ENCODE assay signal across 17 cellular contexts in genomic region chr15:68421798-68422402, GRCh38. TPM values are rescaled to one million over a fixed set of nuclear protein-coding genes. Genes with fewer than 3 reads are reported as not detected.
DNase-seq lines count a peak whose midpoint lies in the region; ATAC-seq and TF ChIP-seq lines count a peak whose summit lies in the region.
"Had no signal": no experiment of that assay in that cellular context is flagged by ENCODE, and none has a peak within 500 bp of the region (broad histone marks: within the 10 kb centered on the region; RNA-seq: fewer than 3 reads in every experiment).

No MANE protein-coding gene starts in this region.

- ATAC-seq in GM23338 = peak; percentile 17; the same call in 1 of the 3 replicates
- ATAC-seq: WTC11 had no signal

- H3F3A ChIP-seq in GM23338 (replicated peaks; ENCODE audit: low read depth) = no peaks in the 10 kb centered on the region

- H3K27ac ChIP-seq in GM23338 (ENCODE audit: low read depth) (no peak overlapping the region), uterus (peak overlapping the region; percentile 89 to 95)

- no peaks in the 10 kb centered on the region for H3K9me3 Mint-ChIP-seq in GM23338
- H3K9me3 Mint-ChIP-seq in HFFc6 = no peaks in the 10 kb centered on the region
- H3K9me3 Mint-ChIP-seq: activated naive CD4-positive, alpha-beta T cell treated with anti-CD3 and anti-CD28 coated beads, Interleukin-2, amount 10 ng/mL, durations not matched to agents 7 days and 5 days; central memory CD8-positive, alpha-beta T cell; WTC11 had no signal

- no peaks in the 10 kb centered on the region for H3K9me2 ChIP-seq in GM23338 (ENCODE audit: insufficient read depth)

- no peak for TF ChIP-seq POLR2A in uterus (IDR thresholded peaks at IDR 0.05)

- H3K27ac Mint-ChIP-seq in GM23338 (no peak overlapping the region), HFFc6 (no peak overlapping the region)
- H3K27ac Mint-ChIP-seq: activated naive CD4-positive, alpha-beta T cell treated with anti-CD3 and anti-CD28 coated beads, Interleukin-2, amount 10 ng/mL, durations not matched to agents 7 days and 5 days; progenitor cell of endocrine pancreas; WTC11 had no signal

- H3K36me3 Mint-ChIP-seq in GM23338 (ENCODE audit: low read depth) (no peaks in the 10 kb centered on the region; the same call in 2 of the 3 replicates), HFFc6 (ENCODE audit: low read depth) (no peaks in the 10 kb centered on the region)
- H3K36me3 Mint-ChIP-seq: activated naive CD4-positive, alpha-beta T cell treated with anti-CD3 and anti-CD28 coated beads, Interleukin-2, amount 10 ng/mL, durations not matched to agents 7 days and 5 days; WTC11 had no signal

- peaks cover 4% of the 10 kb centered on the region for H3K27me3 Mint-ChIP-seq in GM23338 (ENCODE audit: insufficient read depth, low read depth, poor library complexity)
- H3K27me3 Mint-ChIP-seq in HFFc6 (ENCODE audit: insufficient read depth) = peaks cover 5% of the 10 kb centered on the region

- no peak overlapping the region for H3K4me2 ChIP-seq in GM23338

- H3K4me3 ChIP-seq in GM23338 = no peak overlapping the region
- H3K4me3 ChIP-seq in astrocyte of the cerebellum (ENCODE audit: low read depth, low read length) = no peak overlapping the region
- no peak overlapping the region for H3K4me3 ChIP-seq in uterus

- intact Hi-C loops in uterus (cut with DNase I; ENCODE audit: low total_unique reads) = no loop called here

- no peaks in the 10 kb centered on the region for H4K20me1 ChIP-seq in GM23338 (replicated peaks; ENCODE audit: insufficient read depth)

- no peak overlapping the region for H2AFZ ChIP-seq in GM23338

- H3K4me3 Mint-ChIP-seq in GM23338 (no peak overlapping the region), HFFc6 (no peak overlapping the region)
- H3K4me3 Mint-ChIP-seq: activated naive CD4-positive, alpha-beta T cell treated with anti-CD3 and anti-CD28 coated beads, Interleukin-2, amount 10 ng/mL, durations not matched to agents 7 days and 5 days; central memory CD8-positive, alpha-beta T cell; WTC11 had no signal

- no peaks in the 10 kb centered on the region for H3K9me3 ChIP-seq in uterus

- no peak for TF ChIP-seq CTCF in GM23338 (conservative IDR thresholded peaks at IDR 0.05; ENCODE audit: low read depth in 2 of 2)
- TF ChIP-seq CTCF in astrocyte of the cerebellum (IDR thresholded peaks at IDR 0.05; ENCODE audit: low read depth, low read length, missing control alignments) = no peak
- no peak for TF ChIP-seq CTCF in uterus (IDR thresholded peaks at IDR 0.05)
- no peak for TF ChIP-seq CTCF in HFFc6 (IDR thresholded peaks at IDR 0.05)
- TF ChIP-seq CTCF in GM10266 (IDR thresholded peaks at IDR 0.05; ENCODE audit: control insufficient read depth, insufficient read depth, low read depth, missing control alignments) = no peak

- H3K79me2 ChIP-seq in GM23338 (replicated peaks; ENCODE audit: insufficient read depth) = no peaks in the 10 kb centered on the region

- H3K36me3 ChIP-seq in GM23338 (ENCODE audit: insufficient read depth) (no peaks in the 10 kb centered on the region), uterus (no peaks in the 10 kb centered on the region)

- DNase-seq in GM23338 (ENCODE audit: low spot score) = no peak
- peak; percentile 40 for DNase-seq in astrocyte of the cerebellum (ENCODE audit: low read depth)
- DNase-seq in mesenteric fat pad (ENCODE audit: low spot score) = peak; percentile 67
- peak; percentile 26 to 27 for DNase-seq in uterus
- DNase-seq in HFFc6 = no peak
- DNase-seq in NCI-H526 (lab: John Stamatoyannopoulos, UW) = no peak
- no peak for DNase-seq in GM10266 (ENCODE audit: extremely low spot score)
- DNase-seq: activated naive CD4-positive, alpha-beta T cell treated with anti-CD3 and anti-CD28 coated beads, Interleukin-2, amount 10 ng/mL, durations not matched to agents 7 days and 5 days; GDM1; OCI-M1; stimulated activated CD4-positive, alpha-beta T cell treated with anti-CD3 and anti-CD28 coated beads, Interleukin-15, amount 100 ng/mL, for 24 hours; substantia nigra had no signal

- no peaks in the 10 kb centered on the region for H3K27me3 ChIP-seq in GM23338 (ENCODE audit: insufficient read depth)
- no peaks in the 10 kb centered on the region for H3K27me3 ChIP-seq in uterus

- in situ Hi-C loops in astrocyte of the cerebellum (cut with HindIII; ENCODE audit: low sequenced_read_pairs) = no loop called here

- peaks cover 29% of the 10 kb centered on the region for H3K4me1 Mint-ChIP-seq in GM23338
- peaks cover 47% of the 10 kb centered on the region for H3K4me1 Mint-ChIP-seq in HFFc6 (ENCODE audit: low read depth)
- H3K4me1 Mint-ChIP-seq: activated naive CD4-positive, alpha-beta T cell treated with anti-CD3 and anti-CD28 coated beads, Interleukin-2, amount 10 ng/mL, durations not matched to agents 7 days and 5 days; central memory CD8-positive, alpha-beta T cell had no signal

- peaks cover 13% of the 10 kb centered on the region for H3K4me1 ChIP-seq in GM23338 (ENCODE audit: insufficient read depth)
- H3K4me1 ChIP-seq in uterus = peaks cover 34 to 40% of the 10 kb centered on the region in 2 donors

TF ChIP-seq in GM23338, 12 proteins besides CTCF, POLR2A, EP300 and RAD21 (continues in another document):
- TF ChIP-seq EZH2 (IDR thresholded peaks at IDR 0.05; ENCODE audit: low read depth, unreplicated experiment) (no peak), ZNF114 (CRISPR knock-in tag; IDR thresholded peaks at IDR 0.05) (no peak), EZH2phosphoT487 (IDR thresholded peaks at IDR 0.05; ENCODE audit: unreplicated experiment) (no peak), JUNB (IDR thresholded peaks at IDR 0.05; ENCODE audit: unreplicated experiment) (no peak), ZNF462 (CRISPR knock-in tag; IDR thresholded peaks at IDR 0.05) (no peak), STAT1 (IDR thresholded peaks at IDR 0.05; ENCODE audit: unreplicated experiment) (no peak), NANOG (IDR thresholded peaks at IDR 0.05; ENCODE audit: borderline replicate concordance) (no peak)

RNA-seq across cellular contexts. Expression of gene ITGA11, which starts 10.1 kb away (rescaled TPM):
- 0.03 TPM in 1 of 2 replicates, not detected in the other for total RNA-seq in GM23338 (2014; rRNA removed; shearing (Covaris generic))
- 0.14 and 0.40 TPM in 2 replicates for polyA plus RNA-seq in GM23338 (2016; fragmentation: Nextera tagmentation; extraction: Ambion mirVana)
- total RNA-seq in mesenteric fat pad = 4.5 TPM
- total RNA-seq in uterus = 100 to 1,000 TPM in 1 of 4 donors, 10 to 100 TPM in 3; 37.3 to 106 (median 61.1) TPM
- 1 to 10 TPM; 1.2 to 2.1 (median 1.4) TPM for total RNA-seq in HFFc6 (2021; fragmentation: NEBNext Ultra II Directional; extraction: Animal tissue kit (Norgen Biotek cat#: 25700))
- total RNA-seq: HepG2, progenitor cell of endocrine pancreas had no signal
- polyA plus RNA-seq: HepG2, keratinocyte had no signal

Comparison
In these comparisons a context has a peak if more than half of its experiments do, and no peak if none do; other contexts are left out.
1. DNase-seq: peak in astrocyte of the cerebellum (single experiment), mesenteric fat pad (single experiment) and uterus (2 of 2); none in GM23338 (single experiment), HFFc6 (single experiment), NCI-H526 (0 of 2) and GM10266 (single experiment).